8 cellular contexts compared by ENCODE assay signal in the genomic region with DNA sequence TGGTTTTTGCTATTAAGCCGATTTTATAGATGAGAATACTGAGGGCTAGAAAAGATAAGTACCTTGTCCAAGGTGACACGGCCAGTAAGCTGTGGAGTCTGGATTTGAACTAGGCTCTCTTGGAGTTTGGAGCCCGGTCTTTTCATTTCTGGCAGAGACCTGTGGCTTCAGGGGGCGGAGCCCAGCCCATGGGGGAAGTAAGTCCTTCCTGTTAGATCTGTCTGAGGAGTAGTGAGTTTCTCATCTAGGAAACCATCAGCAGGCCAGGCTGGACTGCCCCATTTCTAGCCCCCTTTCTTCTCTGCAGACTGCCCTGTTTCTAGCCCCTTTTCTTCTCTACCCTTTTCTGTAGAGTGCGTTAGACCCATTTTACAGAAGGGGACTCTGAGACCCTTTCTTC. TPM values are rescaled to one million over a fixed set of nuclear protein-coding genes. Genes with fewer than 3 reads are reported as not detected.
A peak's percentile ranks its signal among the peaks of the same experiment; 100 is the strongest.
DNase-seq lines count a peak whose midpoint lies in the region; ATAC-seq, FAIRE-seq and TF ChIP-seq lines count a peak whose summit lies in the region.

No MANE protein-coding gene starts in this region.

- no peak for TF ChIP-seq CTCF in DOHH2 (IDR thresholded peaks at IDR 0.05; ENCODE audit: low read depth, low read length, poor library complexity, severe bottlenecking)
- no peak for TF ChIP-seq CTCF in WERI-Rb-1 (IDR thresholded peaks at IDR 0.05; ENCODE audit: low read depth, low read length)
- TF ChIP-seq CTCF in uterus (IDR thresholded peaks at IDR 0.05), result no peak

- no peaks in the 10 kb centered on the region for H3K36me3 ChIP-seq in DOHH2 (ENCODE audit: control insufficient read depth, low read length)
- H3K36me3 ChIP-seq in WERI-Rb-1, result no peaks in the 10 kb centered on the region
- no peaks in the 10 kb centered on the region for H3K36me3 ChIP-seq in uterus

- intact Hi-C loops in uterus (cut with DNase I; ENCODE audit: low total_unique reads), result no loop called here

- peak overlapping the region; percentile 64 for H3K4me2 ChIP-seq in DOHH2 (ENCODE audit: low read length)

- no peaks in the 10 kb centered on the region for H3F3A ChIP-seq in DOHH2 (ENCODE audit: control insufficient read depth, insufficient read depth)

- H3K9me2 ChIP-seq in DOHH2 (replicated peaks; ENCODE audit: control insufficient read depth, low read length), result no peaks in the 10 kb centered on the region

- no peak for DNase-seq in WERI-Rb-1
- no peak for DNase-seq in left lobe of liver (ENCODE audit: low spot score)
- DNase-seq in uterus, result no peak
- DNase-seq in A172 (ENCODE audit: low spot score), result no peak
- no peak for DNase-seq in H54 (ENCODE audit: insufficient read length, low spot score)

- 0 out of 2 replicates have a peak, but pooled peaks cover 6% of the 10 kb centered on the region for H3K27me3 ChIP-seq in DOHH2 (ENCODE audit: control insufficient read depth, low read length)
- H3K27me3 ChIP-seq in WERI-Rb-1 (ENCODE audit: insufficient read depth, low read depth, severe bottlenecking), result peaks cover 2% of the 10 kb centered on the region
- H3K27me3 ChIP-seq in uterus, result no peaks in the 10 kb centered on the region

- no peaks in the 10 kb centered on the region for H3K9me3 ChIP-seq in DOHH2 (ENCODE audit: control insufficient read depth, insufficient read depth, low read length)
- H3K9me3 ChIP-seq in WERI-Rb-1 (ENCODE audit: severe bottlenecking), result peaks cover 6% of the 10 kb centered on the region
- no peaks in the 10 kb centered on the region for H3K9me3 ChIP-seq in uterus

- TF ChIP-seq POLR2A in uterus (IDR thresholded peaks at IDR 0.05) (no peak), H54 (IDR thresholded peaks at IDR 0.05; ENCODE audit: low read depth, low read length) (no peak)

- peaks cover 15% of the 10 kb centered on the region for H3K4me1 ChIP-seq in DOHH2 (ENCODE audit: control insufficient read depth, low read length)
- peaks cover 0 to 8% of the 10 kb centered on the region in 2 donors for H3K4me1 ChIP-seq in uterus

- H3K4me3 ChIP-seq in DOHH2 (ENCODE audit: low read length) (peak overlapping the region; percentile 64), WERI-Rb-1 (ENCODE audit: low read depth, low read length) (peak overlapping the region; percentile 53), uterus (no peak overlapping the region)

- H3K27ac ChIP-seq in DOHH2 (ENCODE audit: low read depth, low read length) (no peak overlapping the region), WERI-Rb-1 (no peak overlapping the region; the same call in 1 of the 2 replicates), uterus (no peak overlapping the region)

- no peaks in the 10 kb centered on the region for H4K20me1 ChIP-seq in DOHH2 (ENCODE audit: control insufficient read depth, insufficient read depth, low read depth, low read length)

- no peaks in the 10 kb centered on the region for H3K79me2 ChIP-seq in DOHH2 (ENCODE audit: control insufficient read depth, low read length)

- no peak for FAIRE-seq in H54 (lab: Jason Lieb, UNC)

- peak; percentile 38 for ATAC-seq in HG02884 (IDR thresholded peaks at IDR 0.05; ENCODE audit: unreplicated experiment)
- peak; percentile 43 for ATAC-seq in left lobe of liver
- no peak for ATAC-seq in HG02588 (IDR thresholded peaks at IDR 0.05; ENCODE audit: unreplicated experiment)

RNA-seq across cellular contexts. Expression of a gene that starts 0.5 kb away (rescaled TPM):
- total RNA-seq in left lobe of liver (2.0 TPM), uterus (10 to 100 TPM in 2 of 4 donors, 1 to 10 TPM in 2; 2.1 to 20.6 (median 7.4) TPM)
- 0.29 TPM in 1 of 2 replicates, not detected in the other for total RNA-seq in A172 (2014; rRNA removed; shearing (Covaris generic))

Comparison
In these comparisons a context has a peak if more than half of its experiments do, and no peak if none do; other contexts are left out.
1. H3K4me3 ChIP-seq: peak in DOHH2 (single experiment) and WERI-Rb-1 (single experiment); none in uterus (0 of 2).